12 cellular contexts compared by ENCODE assay signal in the genomic region with DNA sequence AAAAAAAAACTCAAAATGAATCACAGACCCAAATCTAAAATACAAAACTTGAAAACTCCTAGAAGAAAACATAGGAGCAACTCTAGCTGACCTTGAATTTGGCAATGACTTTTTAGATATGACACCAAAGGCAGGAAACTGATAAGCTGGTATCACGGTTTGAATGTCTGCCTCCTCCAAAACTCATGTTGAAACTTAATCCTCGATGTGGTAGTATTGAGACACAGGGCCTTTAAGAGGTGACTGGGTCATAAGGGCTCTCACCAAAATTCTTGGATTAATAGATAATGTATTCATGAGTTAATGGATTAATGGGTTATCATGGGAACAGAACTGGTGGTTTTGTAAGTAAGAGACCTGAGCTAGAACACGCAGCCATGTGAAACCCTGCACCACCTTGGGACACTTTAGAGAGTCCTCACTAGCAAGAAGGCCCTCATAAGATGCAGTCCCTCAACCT. TPM values are rescaled to one million over a fixed set of nuclear protein-coding genes. Genes with fewer than 3 reads are reported as not detected.
DNase-seq lines count a peak whose midpoint lies in the region; ATAC-seq, FAIRE-seq and TF ChIP-seq lines count a peak whose summit lies in the region.
"Had no signal": no experiment of that assay in that cellular context is flagged by ENCODE, and none has a peak within 500 bp of the region (broad histone marks: within the 10 kb centered on the region; RNA-seq: fewer than 3 reads in every experiment).

No MANE protein-coding gene starts in this region.

- SMC1A ChIA-PET in GM12878 (lab: Charles Lee; ENCODE audit: uncharacterized antibody, unreplicated experiment), result no interaction called here

- in situ Hi-C loops in GM12878 (cut with MboI), result no loop called here

- no peak overlapping the region for H2AFZ ChIP-seq in GM12878 (ENCODE audit: control insufficient read depth, low read depth, low read length)

- WGBS in GM12878 (ENCODE audit: insufficient coverage, insufficient replicate concordance, low lambda C conversion rate, missing lambda C conversion rate), result 39% methylated on average over 3 of the region's 3 CpGs

- POLR2A ChIA-PET in GM12878 (lab: Charles Lee), result interaction anchor here (0.7 to 1.0 kb wide), 2 partner anchors 10 to 209 kb away, joined by 3 to 4 read pairs; no protein-coding TSS in a partner anchor

- TF ChIP-seq CTCF in GM12865 (IDR thresholded peaks at IDR 0.05; ENCODE audit: insufficient read depth, low read depth, low read length, missing control alignments), result no peak
- no peak for TF ChIP-seq CTCF in GM12878 (IDR thresholded peaks at IDR 0.05 in 2 of 3, conservative IDR thresholded peaks at IDR 0.05 in 1 of 3; ENCODE audit: control insufficient read depth in 2 of 3, extremely low read depth in 1 of 3, insufficient read depth in 1 of 3, low read depth in 3 of 3, low read length in 3 of 3)

- no TSS peak for BruUV-seq in GM12878 (replicated peaks; lab: Mats Ljungman, UMichigan)

- H3K27me3 ChIP-seq in GM12878 (replicated peaks in 1 of 2; ENCODE audit: control insufficient read depth in 2 of 2, insufficient read depth in 2 of 2, low read length in 1 of 2), result no peaks in the 10 kb centered on the region
- H3K27me3 ChIP-seq: BLaER1 treated with 17β-estradiol and CSF1 and Interleukin-3, amounts not matched to agents 10 nM and 100 nM had no signal

- no peak for TF ChIP-seq RAD21 in GM12878 (IDR thresholded peaks at IDR 0.05; ENCODE audit: insufficient read depth, low read depth, low read length)

- H3K9ac ChIP-seq in GM12878 (ENCODE audit: control insufficient read depth, insufficient read depth, low read length), result no peak overlapping the region
- H3K9ac ChIP-seq: BLaER1 treated with 17β-estradiol and CSF1 and Interleukin-3, amounts not matched to agents 10 nM and 100 nM had no signal

- no peak for TF ChIP-seq EP300 in GM12878 (IDR thresholded peaks at IDR 0.05; ENCODE audit: borderline replicate concordance in 1 of 2, control insufficient read depth in 1 of 2, low read depth in 2 of 2, low read length in 2 of 2)

- peaks cover 62% of the 10 kb centered on the region for H3K79me2 ChIP-seq in GM12878 (ENCODE audit: control insufficient read depth, insufficient read depth, low read length)

- no peak for FAIRE-seq in GM12878 (lab: Jason Lieb, UNC)

- peaks cover 10% of the 10 kb centered on the region for H3K4me1 ChIP-seq in GM12878 (ENCODE audit: control insufficient read depth, insufficient read depth, low read length)

- DNase-seq in GM12865 (ENCODE audit: low read depth), result peak; percentile 56
- peak; percentile 30 for DNase-seq in GM12878 (ENCODE audit: low read depth, low spot score)
- DNase-seq in AG08396 (ENCODE audit: low spot score), result no peak
- no peak for DNase-seq in SK-N-DZ (ENCODE audit: low spot score)
- no peak for DNase-seq in NCI-H510A treated with DMSO at 0.1 percent for 48 hours (lab: John Stamatoyannopoulos, UW)
- no peak for DNase-seq in islet precursor cell
- DNase-seq: NCI-H1417 treated with DMSO at 0.1 percent for 48 hours, retina had no signal

- H3K9me3 ChIP-seq in GM12878 (replicated peaks; ENCODE audit: control insufficient read depth, insufficient read depth, low read length), result no peaks in the 10 kb centered on the region; the same call in 1 of the 3 replicates

- H3K4me3 ChIP-seq in GM12865 (ENCODE audit: low read depth, low read length), result no peak overlapping the region
- no peak overlapping the region for H3K4me3 ChIP-seq in GM12878
- H3K4me3 ChIP-seq: BLaER1 treated with 17β-estradiol and CSF1 and Interleukin-3, amounts not matched to agents 10 nM and 100 nM had no signal

- H3K4me2 ChIP-seq in GM12878 (ENCODE audit: control insufficient read depth, insufficient read depth), result peak overlapping the region; percentile 28; the same call in 1 of the 2 replicates
- H3K4me2 ChIP-seq: BLaER1 treated with 17β-estradiol and CSF1 and Interleukin-3, amounts not matched to agents 10 nM and 100 nM had no signal

- RAD21 ChIA-PET in GM12878 (lab: Charles Lee; ENCODE audit: unreplicated experiment), result no interaction called here

- ATAC-seq in GM19468 (IDR thresholded peaks at IDR 0.05; ENCODE audit: extremely low read depth, unreplicated experiment) (peak; percentile 54), HG03378 (IDR thresholded peaks at IDR 0.05; ENCODE audit: unreplicated experiment) (peak; percentile 73), GM12878 (peak; percentile 80)
- ATAC-seq: Panc1 had no signal

- intact Hi-C loops in GM12878 (cut with micrococcal nuclease; ENCODE audit: unreplicated experiment), result no loop called here

- CTCF ChIA-PET in GM12878 (lab: Yijun Ruan, JAX), result interaction anchor here (0.6 to 1.7 kb wide), 2 partner anchors 10 to 745 kb away, joined by 3 to 4 read pairs; no protein-coding TSS in a partner anchor

- H4K20me1 ChIP-seq in GM12878 (ENCODE audit: control insufficient read depth, insufficient read depth), result no peaks in the 10 kb centered on the region

- H3K27ac ChIP-seq in GM12878 (ENCODE audit: control insufficient read depth, insufficient read depth), result no peak overlapping the region
- H3K27ac ChIP-seq: BLaER1 treated with 17β-estradiol and CSF1 and Interleukin-3, amounts not matched to agents 10 nM and 100 nM had no signal

- no peaks in the 10 kb centered on the region for H3K36me3 ChIP-seq in GM12878 (ENCODE audit: control insufficient read depth in 2 of 2, insufficient read depth in 2 of 2, low read length in 1 of 2)

- no peak for TF ChIP-seq POLR2A in GM12878 (IDR thresholded peaks at IDR 0.05; ENCODE audit: low read depth, low read length)

TF ChIP-seq in GM12878, 131 proteins besides CTCF, POLR2A, EP300 and RAD21:
- TF ChIP-seq EGR1 (IDR thresholded peaks at IDR 0.05; ENCODE audit: borderline replicate concordance in 1 of 2, low read depth in 2 of 2, low read length in 2 of 2), result no peak

RNA-seq across cellular contexts. Expression of gene FRYL, which starts 40.5 kb away (rescaled TPM):
- 290 and 300 TPM in 2 replicates for total RNA-seq in GM12878 (2013; cell fraction: nucleolus; rRNA removed)
- total RNA-seq in GM12878 (2014; rRNA removed), result 44.3 and 54.1 TPM in 2 replicates
- 50.6 and 53.6 TPM in 2 replicates for total RNA-seq in GM12878 (2014; rRNA removed; fragmentation: Illumina TruSeq; extraction: Trizol)
- 40.9 and 48.4 TPM in 2 replicates for total RNA-seq in GM12878 (2021)
- 9.6 TPM for polyA plus RNA-seq in GM12878 (2011; ENCODE audit: low read depth)
- 42.5 and 57.4 TPM in 2 replicates for polyA plus RNA-seq in GM12878 (2011; rRNA removed)
- 15.4 and 21.6 TPM in 2 replicates for polyA plus RNA-seq in GM12878 (2011; cell fraction: cytosol; rRNA removed)
- polyA plus RNA-seq in GM12878 (2011; cell fraction: nucleus; rRNA removed), result 51.3 and 52.6 TPM in 2 replicates
- 14.6 and 20.4 TPM in 2 replicates for polyA plus RNA-seq in GM12878 (2012)
- 27.0 and 31.0 TPM in 2 replicates for polyA plus RNA-seq in GM12878 (2014; fragmentation: Illumina TruSeq; extraction: Trizol)
- 10 to 100 TPM; 10.3 to 12.6 TPM for polyA plus RNA-seq in GM12878 (2014; fragmentation: Nextera tagmentation; extraction: Ambion mirVana)
- 23.0 and 23.8 TPM in 2 replicates for polyA plus RNA-seq in GM12878 (2014; rRNA removed)
- polyA plus RNA-seq in GM12878 (2016; fragmentation: Nextera tagmentation; extraction: Ambion mirVana), result 10 to 100 TPM; 28.4 to 29.0 TPM
- 128 and 172 TPM in 2 replicates for polyA minus RNA-seq in GM12878 (2011; rRNA and poly(A)+ RNA removed)
- polyA minus RNA-seq in GM12878 (2011; cell fraction: cytosol; rRNA and poly(A)+ RNA removed), result 36.4 and 41.7 TPM in 2 replicates
- polyA minus RNA-seq in GM12878 (2011; cell fraction: nucleus; rRNA and poly(A)+ RNA removed), result 164 and 223 TPM in 2 replicates
- polyA plus RNA-seq in SK-N-DZ (2014; cell fraction: cytosol; rRNA removed), result 17.2 and 17.8 TPM in 2 replicates
- 29.4 and 30.4 TPM in 2 replicates for polyA plus RNA-seq in SK-N-DZ (2014; cell fraction: nucleus; rRNA removed)

Comparison
In these comparisons a context has a peak if more than half of its experiments do, and no peak if none do; other contexts are left out.
1. DNase-seq: peak in GM12865 (single experiment) and GM12878 (single experiment); none in AG08396 (single experiment), SK-N-DZ (single experiment), NCI-H510A treated with DMSO at 0.1 percent for 48 hours (single experiment) and islet precursor cell (single experiment).
2. Peak in every context shown above with its lines, with median percentiles within 50 percentile points of each other: ATAC-seq.